Comparison of ENCODE assay signal across 1 cellular context in the genomic region with DNA sequence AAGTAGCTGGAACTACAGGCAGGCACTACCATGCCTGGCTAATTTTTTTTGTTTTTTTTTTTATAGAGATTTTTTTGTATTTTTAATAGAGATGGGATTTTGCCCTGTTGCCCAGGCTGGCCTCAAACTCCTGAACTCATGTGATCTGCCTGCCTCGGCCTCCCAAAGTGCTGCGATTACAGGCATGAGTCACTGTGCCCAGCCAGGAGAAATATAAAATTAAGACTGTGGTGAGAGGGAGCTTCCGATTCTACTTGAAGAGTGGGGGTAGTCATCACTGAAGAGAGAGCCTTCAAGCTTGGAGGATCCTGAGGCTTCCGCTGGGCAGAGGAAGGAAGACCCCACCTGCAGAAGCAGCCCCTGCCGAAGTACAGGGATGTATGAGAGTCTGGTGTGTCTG.
TF ChIP-seq lines count a peak whose summit lies in the region.

No MANE protein-coding gene starts in this region.

TF ChIP-seq in IMR-90, 13 proteins besides CTCF, POLR2A, EP300 and RAD21:
- no peak for TF ChIP-seq RFX5 (IDR thresholded peaks at IDR 0.05; ENCODE audit: low read depth, low read length)
- TF ChIP-seq, protein P1, sequence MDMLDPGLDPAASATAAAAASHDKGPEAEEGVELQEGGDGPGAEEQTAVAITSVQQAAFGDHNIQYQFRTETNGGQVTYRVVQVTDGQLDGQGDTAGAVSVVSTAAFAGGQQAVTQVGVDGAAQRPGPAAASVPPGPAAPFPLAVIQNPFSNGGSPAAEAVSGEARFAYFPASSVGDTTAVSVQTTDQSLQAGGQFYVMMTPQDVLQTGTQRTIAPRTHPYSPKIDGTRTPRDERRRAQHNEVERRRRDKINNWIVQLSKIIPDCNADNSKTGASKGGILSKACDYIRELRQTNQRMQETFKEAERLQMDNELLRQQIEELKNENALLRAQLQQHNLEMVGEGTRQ (IDR thresholded peaks at IDR 0.05; ENCODE audit: low read depth, low read length) = no peak
TF ChIP-seq in IMR-90: peak in this region for 0.
